26 cellular contexts compared by ENCODE assay signal in genomic region chr11:33242575-33242974, GRCh38. TPM values are rescaled to one million over a fixed set of nuclear protein-coding genes. Genes with fewer than 3 reads are reported as not detected.
A peak's percentile ranks its signal among the peaks of the same experiment; 100 is the strongest.
DNase-seq lines count a peak whose midpoint lies in the region; ATAC-seq, FAIRE-seq and TF ChIP-seq lines count a peak whose summit lies in the region.
"Had no signal": no experiment of that assay in that cellular context is flagged by ENCODE, and none has a peak within 500 bp of the region (broad histone marks: within the 10 kb centered on the region; RNA-seq: fewer than 3 reads in every experiment).

No MANE protein-coding gene starts in this region.

- no peak for FAIRE-seq in H54 (lab: Jason Lieb, UNC)
- FAIRE-seq: A204.1, GM12878, GM19239 had no signal

- H3K4me3 ChIP-seq in HEK293 (ENCODE audit: low read depth, low read length): no peak overlapping the region
- H3K4me3 ChIP-seq: BLaER1, GM12878 had no signal

- peak overlapping the region; percentile 43 for H3K4me3 Mint-ChIP-seq in endothelial cell (ENCODE audit: unreplicated experiment)
- H3K4me3 Mint-ChIP-seq in glutamatergic neuron (ENCODE audit: unreplicated experiment): no peak overlapping the region
- H3K4me3 Mint-ChIP-seq in stimulated activated effector memory CD8-positive, alpha-beta T cell treated with anti-CD3 and anti-CD28 coated beads, Interleukin-12 subunit alpha, Interleukin-12 subunit beta, amount 100 ng/mL, for 72 hours: no peak overlapping the region
- H3K4me3 Mint-ChIP-seq: CD14-positive monocyte; CD8-positive, alpha-beta memory T cell had no signal

- H3K27ac Mint-ChIP-seq in endothelial cell (ENCODE audit: unreplicated experiment) (peak overlapping the region; percentile 36), glutamatergic neuron (ENCODE audit: unreplicated experiment) (peak overlapping the region; percentile 34)
- H3K27ac Mint-ChIP-seq in stimulated activated effector memory CD8-positive, alpha-beta T cell treated with anti-CD3 and anti-CD28 coated beads, Interleukin-12 subunit alpha, Interleukin-12 subunit beta, amount 100 ng/mL, for 72 hours: no peak overlapping the region
- H3K27ac Mint-ChIP-seq: CD4-positive, alpha-beta memory T cell; CD4-positive, CD25-positive, alpha-beta regulatory T cell; CD8-positive, alpha-beta memory T cell had no signal

- H3K36me3 ChIP-seq in HEK293 (ENCODE audit: control insufficient read depth in 2 of 2, insufficient read depth in 1 of 2, low read length in 2 of 2): no peaks in the 10 kb centered on the region
- H3K36me3 ChIP-seq: BE2C, BLaER1 had no signal

- TF ChIP-seq CTCF in HEK293 (tag by site-specific recombination; IDR thresholded peaks at IDR 0.05): no peak
- no peak for TF ChIP-seq CTCF in endothelial cell (IDR thresholded peaks at IDR 0.05; ENCODE audit: unreplicated experiment)
- no peak for TF ChIP-seq CTCF in glutamatergic neuron (IDR thresholded peaks at IDR 0.05; ENCODE audit: partially characterized antibody, unreplicated experiment)

- no peaks in the 10 kb centered on the region for H3K4me1 Mint-ChIP-seq in endothelial cell (ENCODE audit: unreplicated experiment)
- H3K4me1 Mint-ChIP-seq in glutamatergic neuron (ENCODE audit: low read depth, unreplicated experiment): peaks cover 3% of the 10 kb centered on the region
- no peaks in the 10 kb centered on the region for H3K4me1 Mint-ChIP-seq in stimulated activated effector memory CD8-positive, alpha-beta T cell treated with anti-CD3 and anti-CD28 coated beads, Interleukin-12 subunit alpha, Interleukin-12 subunit beta, amount 100 ng/mL, for 72 hours
- H3K4me1 Mint-ChIP-seq: CD14-positive monocyte; CD4-positive, alpha-beta memory T cell; CD4-positive, CD25-positive, alpha-beta regulatory T cell; CD8-positive, alpha-beta memory T cell had no signal

- H3K36me3 Mint-ChIP-seq in endothelial cell (ENCODE audit: low read depth, unreplicated experiment): peaks cover 5% of the 10 kb centered on the region
- H3K36me3 Mint-ChIP-seq in glutamatergic neuron (ENCODE audit: unreplicated experiment): peaks cover 5% of the 10 kb centered on the region
- H3K36me3 Mint-ChIP-seq in stimulated activated effector memory CD8-positive, alpha-beta T cell treated with anti-CD3 and anti-CD28 coated beads, Interleukin-12 subunit alpha, Interleukin-12 subunit beta, amount 100 ng/mL, for 72 hours: no peaks in the 10 kb centered on the region
- H3K36me3 Mint-ChIP-seq: CD14-positive monocyte had no signal

- DNase-seq in endothelial cell (ENCODE audit: low spot score) (no peak), glutamatergic neuron (no peak), NOMO-1 treated with dmso at 0.1 percent for 144 hours (lab: John Stamatoyannopoulos, UW; ENCODE audit: unreplicated experiment) (no peak), H54 (ENCODE audit: insufficient read length, low spot score) (no peak)
- no peak for DNase-seq in stimulated activated effector memory CD8-positive, alpha-beta T cell treated with anti-CD3 and anti-CD28 coated beads, Interleukin-12 subunit alpha, Interleukin-12 subunit beta, amount 100 ng/mL, for 72 hours (ENCODE audit: low spot score in 2 of 2)
- DNase-seq: 8988T; ACHN; BE2C; C1 segment of cervical spinal cord; CD4-positive, alpha-beta memory T cell; CD4-positive, CD25-positive, alpha-beta regulatory T cell; CD8-positive, alpha-beta memory T cell; COR-L47; DMS 273 treated with DMSO at 0.1 percent for 48 hours; DMS153; DMS53; DMS79; DND-41; EL; GDM1 had no signal

- POLR2A ChIA-PET in HEK293 (lab: Yijun Ruan, JAX): no interaction called here

- no peak for ATAC-seq in stimulated activated effector memory CD8-positive, alpha-beta T cell treated with anti-CD3 and anti-CD28 coated beads, Interleukin-12 subunit alpha, Interleukin-12 subunit beta, amount 100 ng/mL, for 72 hours
- ATAC-seq: GM12878 had no signal

- no peaks in the 10 kb centered on the region for H3K4me1 ChIP-seq in HEK293 (ENCODE audit: control insufficient read depth, insufficient read depth, low read length)
- H3K4me1 ChIP-seq: BE2C, BLaER1 had no signal

- H3K9me3 Mint-ChIP-seq in endothelial cell (ENCODE audit: unreplicated experiment) (no peaks in the 10 kb centered on the region), glutamatergic neuron (ENCODE audit: unreplicated experiment) (peaks cover 6% of the 10 kb centered on the region)
- H3K9me3 Mint-ChIP-seq in stimulated activated effector memory CD8-positive, alpha-beta T cell treated with anti-CD3 and anti-CD28 coated beads, Interleukin-12 subunit alpha, Interleukin-12 subunit beta, amount 100 ng/mL, for 72 hours: no peaks in the 10 kb centered on the region

- H3K27me3 Mint-ChIP-seq in endothelial cell (ENCODE audit: unreplicated experiment): peaks cover 2% of the 10 kb centered on the region
- H3K27me3 Mint-ChIP-seq in glutamatergic neuron (ENCODE audit: unreplicated experiment): no peaks in the 10 kb centered on the region

- no peak for TF ChIP-seq POLR2A in H54 (IDR thresholded peaks at IDR 0.05; ENCODE audit: low read depth, low read length)

- no peak overlapping the region for H3K27ac ChIP-seq in HEK293 (ENCODE audit: extremely low read depth, low read depth, low read length)
- H3K27ac ChIP-seq: BLaER1 had no signal

- CTCF ChIA-PET in HEK293 (lab: Yijun Ruan, JAX): no interaction called here

- no peaks in the 10 kb centered on the region for H3K9me3 ChIP-seq in HEK293 (ENCODE audit: control insufficient read depth, insufficient read depth, low read depth, low read length)
- H3K9me3 ChIP-seq: BE2C had no signal

TF ChIP-seq in HEK293, 187 proteins besides CTCF, POLR2A, EP300 and RAD21:
- TF ChIP-seq ZNF416 (tag by site-specific recombination; IDR thresholded peaks at IDR 0.05) (no peak), ZNF146 (tag by site-specific recombination; IDR thresholded peaks at IDR 0.05) (peak; percentile 84)

RNA-seq across cellular contexts. Expression of gene HIPK3, which starts 14.6 kb away (rescaled TPM):
- 70.2 TPM for total RNA-seq in endothelial cell (ENCODE audit: unreplicated experiment)
- 56.5 TPM for total RNA-seq in glutamatergic neuron (ENCODE audit: unreplicated experiment)
